ENCODE assay signal across 17 cellular contexts in genomic region chr3:134753999-134754742, GRCh38. TPM values are rescaled to one million over a fixed set of nuclear protein-coding genes. Genes with fewer than 3 reads are reported as not detected.
A peak's percentile ranks its signal among the peaks of the same experiment; 100 is the strongest.
DNase-seq lines count a peak whose midpoint lies in the region; ATAC-seq, FAIRE-seq and TF ChIP-seq lines count a peak whose summit lies in the region.
"Had no signal": no experiment of that assay in that cellular context is flagged by ENCODE, and none has a peak within 500 bp of the region (broad histone marks: within the 10 kb centered on the region; RNA-seq: fewer than 3 reads in every experiment).

No MANE protein-coding gene starts in this region.

- H3K9me3 Mint-ChIP-seq in GM23338, result no peaks in the 10 kb centered on the region
- H3K9me3 Mint-ChIP-seq: activated naive CD8-positive, alpha-beta T cell treated with anti-CD3 and anti-CD28 coated beads for 36 hours; activated T-helper 1 cell treated with anti-CD3 and anti-CD28 coated beads, Interleukin-12 subunit alpha, Interleukin-12 subunit beta, Interleukin-2, Interleukin-4 antibody, amounts not matched to agents 30 ng/mL and 10 ng/mL and 1 ng/mL, durations not matched to agents 14 hours and 24 hours and 36 hours; naive thymus-derived CD8-positive, alpha-beta T cell had no signal

- no peaks in the 10 kb centered on the region for H3K36me3 ChIP-seq in GM23338 (ENCODE audit: insufficient read depth)
- H3K36me3 ChIP-seq in GM12878 (ENCODE audit: control insufficient read depth in 2 of 2, insufficient read depth in 2 of 2, low read length in 1 of 2), result no peaks in the 10 kb centered on the region
- H3K36me3 ChIP-seq in small intestine (ENCODE audit: control insufficient read depth in 2 of 2, insufficient read depth in 2 of 2, low read length in 2 of 2), result no peaks in the 10 kb centered on the region

- no peaks in the 10 kb centered on the region for H4K20me1 ChIP-seq in GM23338 (replicated peaks; ENCODE audit: insufficient read depth)
- no peaks in the 10 kb centered on the region for H4K20me1 ChIP-seq in GM12878 (ENCODE audit: control insufficient read depth, insufficient read depth)

- H3K27me3 Mint-ChIP-seq in GM23338 (ENCODE audit: insufficient read depth, low read depth, poor library complexity), result peaks cover 2% of the 10 kb centered on the region

- H2AFZ ChIP-seq in GM23338 (no peak overlapping the region), GM12878 (ENCODE audit: control insufficient read depth, low read depth, low read length) (no peak overlapping the region)

- TF ChIP-seq RAD21 in GM12878 (IDR thresholded peaks at IDR 0.05; ENCODE audit: insufficient read depth, low read depth, low read length), result no peak

- no peak for TF ChIP-seq POLR2A in GM12878 (IDR thresholded peaks at IDR 0.05; ENCODE audit: low read depth, low read length)

- no TSS peak for BruUV-seq in GM12878 (replicated peaks; lab: Mats Ljungman, UMichigan)

- no peaks in the 10 kb centered on the region; the same call in 2 of the 3 replicates for H3K4me1 Mint-ChIP-seq in GM23338
- H3K4me1 Mint-ChIP-seq: activated naive CD8-positive, alpha-beta T cell treated with anti-CD3 and anti-CD28 coated beads for 36 hours; naive thymus-derived CD8-positive, alpha-beta T cell had no signal

- no peak overlapping the region for H3K9ac ChIP-seq in GM12878 (ENCODE audit: control insufficient read depth, insufficient read depth, low read length)

- intact Hi-C loops in GM12878 (cut with micrococcal nuclease; ENCODE audit: unreplicated experiment), result no loop called here

- H3K4me1 ChIP-seq in GM23338 (ENCODE audit: insufficient read depth) (no peaks in the 10 kb centered on the region), GM12878 (ENCODE audit: control insufficient read depth, insufficient read depth, low read length) (no peaks in the 10 kb centered on the region), small intestine (ENCODE audit: control insufficient read depth in 2 of 2, insufficient read depth in 1 of 2, low read depth in 1 of 2, low read length in 1 of 2) (no peaks in the 10 kb centered on the region)

- DNase-seq in AG09309 (ENCODE audit: low read depth), result no peak
- DNase-seq in GM23338 (ENCODE audit: low spot score), result peak; percentile 25
- DNase-seq in GM12878 (ENCODE audit: low read depth, low spot score), result no peak
- DNase-seq in iPS-NIHi11 (ENCODE audit: low spot score), result peak; percentile 17
- DNase-seq in RKO (ENCODE audit: low spot score), result no peak
- DNase-seq in small intestine, result no peak
- no peak for DNase-seq in 8988T
- DNase-seq: activated CD8-positive, alpha-beta memory T cell treated with anti-CD3 and anti-CD28 coated beads for 24 hours; dorsolateral prefrontal cortex; naive thymus-derived CD8-positive, alpha-beta T cell; SHP77 treated with DMSO at 0.1 percent for 48 hours; stimulated activated CD4-positive, alpha-beta T cell treated with anti-CD3 and anti-CD28 coated beads, Interleukin-4, amount 100 ng/mL, for 24 hours had no signal

- CTCF ChIA-PET in GM12878 (lab: Yijun Ruan, JAX), result interaction anchor here (0.6 to 3.6 kb wide), 12 partner anchors 10 to 750 kb away, joined by 3 to 22 read pairs (median 6); no protein-coding TSS in a partner anchor

- H3K27me3 ChIP-seq in GM23338 (ENCODE audit: insufficient read depth) (no peaks in the 10 kb centered on the region), GM12878 (replicated peaks in 1 of 2; ENCODE audit: control insufficient read depth in 2 of 2, insufficient read depth in 2 of 2, low read length in 1 of 2) (no peaks in the 10 kb centered on the region; a peak in 1 of 4 replicates), small intestine (ENCODE audit: control insufficient read depth in 2 of 2, insufficient read depth in 2 of 2, low read length in 2 of 2) (no peaks in the 10 kb centered on the region)
- H3K27me3 ChIP-seq: dorsolateral prefrontal cortex had no signal

- no peaks in the 10 kb centered on the region for H3F3A ChIP-seq in GM23338 (replicated peaks; ENCODE audit: low read depth)

- H3K4me3 Mint-ChIP-seq in GM23338, result no peak overlapping the region
- H3K4me3 Mint-ChIP-seq: activated naive CD8-positive, alpha-beta T cell treated with anti-CD3 and anti-CD28 coated beads for 36 hours; activated T-helper 1 cell treated with anti-CD3 and anti-CD28 coated beads, Interleukin-12 subunit alpha, Interleukin-12 subunit beta, Interleukin-2, Interleukin-4 antibody, amounts not matched to agents 30 ng/mL and 10 ng/mL and 1 ng/mL, durations not matched to agents 14 hours and 24 hours and 36 hours; naive thymus-derived CD8-positive, alpha-beta T cell had no signal

- H3K4me2 ChIP-seq in GM23338 (no peak overlapping the region), GM12878 (ENCODE audit: control insufficient read depth, insufficient read depth) (no peak overlapping the region)
- H3K4me2 ChIP-seq: smooth muscle cell had no signal

- SMC1A ChIA-PET in GM12878 (lab: Charles Lee; ENCODE audit: uncharacterized antibody, unreplicated experiment), result interaction anchor here (2.6 kb wide), 1 partner anchor 153 kb away, joined by 17 read pairs; no protein-coding TSS in a partner anchor

- no peak for TF ChIP-seq EP300 in GM12878 (IDR thresholded peaks at IDR 0.05; ENCODE audit: borderline replicate concordance in 1 of 2, control insufficient read depth in 1 of 2, low read depth in 2 of 2, low read length in 2 of 2)

- RAD21 ChIA-PET in GM12878 (lab: Charles Lee; ENCODE audit: unreplicated experiment), result interaction anchor here (1.1 kb wide), 1 partner anchor 750 kb away, joined by 4 read pairs; no protein-coding TSS in a partner anchor

- H3K9me2 ChIP-seq in GM23338 (ENCODE audit: insufficient read depth), result no peaks in the 10 kb centered on the region

- FAIRE-seq in GM12878 (lab: Jason Lieb, UNC) (no peak), small intestine (lab: Jason Lieb, UNC) (no peak)
- FAIRE-seq: GM19239 had no signal

- peak; percentile 22 for TF ChIP-seq CTCF in AG09309 (IDR thresholded peaks at IDR 0.05; ENCODE audit: control insufficient read depth, insufficient read depth, low read depth, low read length, missing control alignments)
- peak in 1 of 2 experiments; percentile 33; a peak in 2 of 4 replicates for TF ChIP-seq CTCF in GM23338 (conservative IDR thresholded peaks at IDR 0.05; ENCODE audit: low read depth in 2 of 2)
- no peak for TF ChIP-seq CTCF in GM12878 (IDR thresholded peaks at IDR 0.05 in 2 of 3, conservative IDR thresholded peaks at IDR 0.05 in 1 of 3; ENCODE audit: control insufficient read depth in 2 of 3, extremely low read depth in 1 of 3, insufficient read depth in 1 of 3, low read depth in 3 of 3, low read length in 3 of 3)

- no peaks in the 10 kb centered on the region for H3K9me3 ChIP-seq in GM12878 (replicated peaks; ENCODE audit: control insufficient read depth, insufficient read depth, low read length)
- no peaks in the 10 kb centered on the region for H3K9me3 ChIP-seq in small intestine (ENCODE audit: control insufficient read depth, low read depth)

- no peak overlapping the region for H3K4me3 ChIP-seq in AG09309 (ENCODE audit: control insufficient read depth, low read depth, low read length)
- no peak overlapping the region for H3K4me3 ChIP-seq in GM23338
- H3K4me3 ChIP-seq in GM12878, result no peak overlapping the region
- H3K4me3 ChIP-seq in small intestine (ENCODE audit: low read depth in 1 of 2, low read length in 2 of 2), result no peak overlapping the region
- H3K4me3 ChIP-seq: dorsolateral prefrontal cortex, smooth muscle cell had no signal

- ATAC-seq in GM23338, result peak; percentile 56
- ATAC-seq in GM12878, result peak; percentile 50; the same call in 2 of the 3 replicates
- ATAC-seq in GM21447 (IDR thresholded peaks at IDR 0.05; ENCODE audit: unreplicated experiment), result no peak
- ATAC-seq: naive thymus-derived CD8-positive, alpha-beta T cell had no signal

- H3K79me2 ChIP-seq in GM23338 (replicated peaks; ENCODE audit: insufficient read depth), result no peaks in the 10 kb centered on the region
- H3K79me2 ChIP-seq in GM12878 (ENCODE audit: control insufficient read depth, insufficient read depth, low read length), result no peaks in the 10 kb centered on the region

- 3% methylated on average over 6 of the region's 6 CpGs for WGBS in GM12878 (ENCODE audit: insufficient coverage, insufficient replicate concordance, low lambda C conversion rate, missing lambda C conversion rate)
- WGBS in small intestine, 3 donors, result 63 to 69% (median 66%) methylated on average over 6 of the region's 6 CpGs

- POLR2A ChIA-PET in GM12878 (lab: Charles Lee), result no interaction called here

- in situ Hi-C loops in GM12878 (cut with MboI), result no loop called here

- H3K27ac Mint-ChIP-seq in GM23338, result no peak overlapping the region
- H3K27ac Mint-ChIP-seq: activated naive CD8-positive, alpha-beta T cell treated with anti-CD3 and anti-CD28 coated beads for 36 hours; activated T-helper 1 cell treated with anti-CD3 and anti-CD28 coated beads, Interleukin-12 subunit alpha, Interleukin-12 subunit beta, Interleukin-2, Interleukin-4 antibody, amounts not matched to agents 30 ng/mL and 10 ng/mL and 1 ng/mL, durations not matched to agents 14 hours and 24 hours and 36 hours; naive thymus-derived CD8-positive, alpha-beta T cell had no signal

- H3K27ac ChIP-seq in GM23338 (ENCODE audit: low read depth), result no peak overlapping the region
- no peak overlapping the region for H3K27ac ChIP-seq in GM12878 (ENCODE audit: control insufficient read depth, insufficient read depth)
- no peak overlapping the region for H3K27ac ChIP-seq in small intestine (ENCODE audit: low read depth in 1 of 2, low read length in 1 of 2)
- H3K27ac ChIP-seq: dorsolateral prefrontal cortex had no signal

- no peaks in the 10 kb centered on the region for H3K36me3 Mint-ChIP-seq in GM23338 (ENCODE audit: low read depth)
- H3K36me3 Mint-ChIP-seq: activated naive CD8-positive, alpha-beta T cell treated with anti-CD3 and anti-CD28 coated beads for 36 hours; naive thymus-derived CD8-positive, alpha-beta T cell had no signal

RNA-seq across cellular contexts. Expression of gene EPHB1, which starts 40.9 kb away (rescaled TPM):
- 5.2 and 5.6 TPM in 2 replicates for total RNA-seq in GM23338 (2014; rRNA removed; shearing (Covaris generic))
- polyA plus RNA-seq in GM23338 (2016; fragmentation: Nextera tagmentation; extraction: Ambion mirVana), result 2.7 and 3.1 TPM in 2 replicates
- total RNA-seq in GM12878 (2013; cell fraction: nucleolus; rRNA removed), result 62.8 and 71.3 TPM in 2 replicates
- total RNA-seq in GM12878 (2014; rRNA removed), result 1.3 and 1.5 TPM in 2 replicates
- 0.67 and 0.69 TPM in 2 replicates for total RNA-seq in GM12878 (2014; rRNA removed; fragmentation: Illumina TruSeq; extraction: Trizol)
- total RNA-seq in GM12878 (2021), result 1.8 and 2.2 TPM in 2 replicates
- polyA plus RNA-seq in GM12878 (2011; ENCODE audit: low read depth), result 1.4 TPM
- polyA plus RNA-seq in GM12878 (2011; rRNA removed), result 11.3 and 23.8 TPM in 2 replicates
- polyA plus RNA-seq in GM12878 (2011; cell fraction: cytosol; rRNA removed), result 16.7 and 23.2 TPM in 2 replicates
- 40.2 and 43.2 TPM in 2 replicates for polyA plus RNA-seq in GM12878 (2011; cell fraction: nucleus; rRNA removed)
- 2.4 and 3.9 TPM in 2 replicates for polyA plus RNA-seq in GM12878 (2012)
- 0.52 and 0.84 TPM in 2 replicates for polyA plus RNA-seq in GM12878 (2014; fragmentation: Illumina TruSeq; extraction: Trizol)
- under 1 TPM; 0.34 to 0.49 TPM for polyA plus RNA-seq in GM12878 (2014; fragmentation: Nextera tagmentation; extraction: Ambion mirVana)
- 0.33 and 0.51 TPM in 2 replicates for polyA plus RNA-seq in GM12878 (2014; rRNA removed)
- 1 to 10 TPM; 1.6 TPM for polyA plus RNA-seq in GM12878 (2016; fragmentation: Nextera tagmentation; extraction: Ambion mirVana)
- polyA minus RNA-seq in GM12878 (2011; rRNA and poly(A)+ RNA removed), result 54.3 and 64.7 TPM in 2 replicates
- polyA minus RNA-seq in GM12878 (2011; cell fraction: cytosol; rRNA and poly(A)+ RNA removed), result 18.7 and 25.7 TPM in 2 replicates
- 161 and 396 TPM in 2 replicates for polyA minus RNA-seq in GM12878 (2011; cell fraction: nucleus; rRNA and poly(A)+ RNA removed)
- 1 to 10 TPM in 1 of 3 donors, not detected in 2; 1.0 TPM for polyA plus RNA-seq in small intestine
- total RNA-seq: activated naive CD8-positive, alpha-beta T cell treated with anti-CD3 and anti-CD28 coated beads for 36 hours; naive thymus-derived CD8-positive, alpha-beta T cell had no signal
- polyA plus RNA-seq: naive thymus-derived CD8-positive, alpha-beta T cell had no signal

Comparison
In these comparisons a context has a peak if more than half of its experiments do, and no peak if none do; other contexts are left out.
1. DNase-seq: peak in GM23338 (single experiment) and iPS-NIHi11 (single experiment); none in AG09309 (single experiment), GM12878 (single experiment), RKO (single experiment), small intestine (single experiment) and 8988T (single experiment).